In genomic region chr17:35799942-35800341, GRCh38 we compare ENCODE assay signal across 10 cellular contexts.
DNase-seq lines count a peak whose midpoint lies in the region; ATAC-seq lines count a peak whose summit lies in the region.
"Had no signal": no experiment of that assay in that cellular context is flagged by ENCODE, and none has a peak within 500 bp of the region (broad histone marks: within the 10 kb centered on the region; RNA-seq: fewer than 3 reads in every experiment).

No MANE protein-coding gene starts in this region.

- no peak overlapping the region for H3K4me3 ChIP-seq in mucosa of rectum (ENCODE audit: low read length in 2 of 2)

- ATAC-seq in HG03045 (IDR thresholded peaks at IDR 0.05; ENCODE audit: unreplicated experiment) (no peak), HG03175 (IDR thresholded peaks at IDR 0.05; ENCODE audit: unreplicated experiment) (no peak)

- peaks cover 18 to 38% of the 10 kb centered on the region in 2 donors for H3K4me1 ChIP-seq in mucosa of rectum (ENCODE audit: control insufficient read depth in 2 of 2, insufficient read depth in 2 of 2, low read length in 2 of 2)

- no peaks in the 10 kb centered on the region for H3K9me3 ChIP-seq in mucosa of rectum (ENCODE audit: control insufficient read depth in 2 of 2, low read length in 2 of 2)

- DNase-seq in AG20443 (ENCODE audit: low spot score): peak; percentile 86
- DNase-seq in NCI-H2196 treated with DMSO at 0.1 percent for 48 hours (lab: John Stamatoyannopoulos, UW; ENCODE audit: unreplicated experiment): peak; percentile 4
- DNase-seq in epidermal melanocyte (ENCODE audit: insufficient read length, low spot score): peak; percentile 93
- DNase-seq in NCI-H2107 treated with DMSO at 0.1 percent for 48 hours (lab: John Stamatoyannopoulos, UW; ENCODE audit: unreplicated experiment): no peak
- DNase-seq in NCI-H146 (lab: John Stamatoyannopoulos, UW): no peak
- DNase-seq: brain microvascular endothelial cell, SW 1271 had no signal

- peaks cover 0 to 3% of the 10 kb centered on the region in 2 donors for H3K27me3 ChIP-seq in mucosa of rectum (ENCODE audit: control insufficient read depth in 2 of 2, insufficient read depth in 2 of 2, low read length in 2 of 2)

- H3K27ac ChIP-seq in mucosa of rectum (ENCODE audit: low read depth in 2 of 2, low read length in 2 of 2): peak overlapping the region; percentile 41 to 45
- H3K27ac ChIP-seq: brain microvascular endothelial cell had no signal

- no peaks in the 10 kb centered on the region for H3K36me3 ChIP-seq in mucosa of rectum (ENCODE audit: control insufficient read depth in 2 of 2, insufficient read depth in 2 of 2, low read length in 2 of 2)
- H3K36me3 ChIP-seq: brain microvascular endothelial cell had no signal

- no peak overlapping the region for H3K9ac ChIP-seq in mucosa of rectum (ENCODE audit: low read depth in 1 of 2, low read length in 2 of 2)

Comparison
In these comparisons a context has a peak if more than half of its experiments do, and no peak if none do; other contexts are left out.
1. DNase-seq: peak in AG20443 (single experiment), NCI-H2196 treated with DMSO at 0.1 percent for 48 hours (single experiment) and epidermal melanocyte (single experiment); none in NCI-H2107 treated with DMSO at 0.1 percent for 48 hours (single experiment) and NCI-H146 (single experiment).